21 cellular contexts compared by ENCODE assay signal in the genomic region with DNA sequence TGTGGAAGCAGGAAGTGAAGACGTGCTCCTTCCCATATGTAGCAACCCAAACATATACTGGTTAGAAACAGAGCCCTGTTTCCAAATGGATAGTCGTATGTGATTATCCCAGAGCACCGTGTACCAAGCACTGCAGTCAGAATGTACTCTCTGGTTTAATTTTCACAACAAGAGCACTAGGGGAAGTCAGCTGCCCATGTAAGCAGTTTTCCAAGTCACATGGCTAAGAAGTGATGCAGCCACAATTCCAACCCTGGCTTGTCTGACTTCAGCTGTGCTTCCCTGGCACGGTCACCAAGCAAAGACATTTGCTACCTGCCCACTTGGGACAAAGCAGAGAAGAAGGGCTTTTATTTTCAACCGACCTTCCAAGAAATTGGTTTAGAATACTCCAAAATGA. TPM values are rescaled to one million over a fixed set of nuclear protein-coding genes. Genes with fewer than 3 reads are reported as not detected.
DNase-seq lines count a peak whose midpoint lies in the region; ATAC-seq and TF ChIP-seq lines count a peak whose summit lies in the region.
"Had no signal": no experiment of that assay in that cellular context is flagged by ENCODE, and none has a peak within 500 bp of the region (broad histone marks: within the 10 kb centered on the region; RNA-seq: fewer than 3 reads in every experiment).

No MANE protein-coding gene starts in this region.

- TF ChIP-seq CTCF in choroid plexus epithelial cell (conservative IDR thresholded peaks at IDR 0.05; ENCODE audit: low read depth, low read length), result no peak
- TF ChIP-seq CTCF in left lung (IDR thresholded peaks at IDR 0.05), result no peak

- H3K9me3 ChIP-seq in left lung, result no peaks in the 10 kb centered on the region
- H3K9me3 ChIP-seq: ascending aorta had no signal

- peak overlapping the region; percentile 7 to 31 for H3K27ac ChIP-seq in left lung
- H3K27ac ChIP-seq: ascending aorta, neural progenitor cell had no signal

- no peaks in the 10 kb centered on the region for H3K4me1 ChIP-seq in left lung
- H3K4me1 ChIP-seq: ascending aorta, neural progenitor cell had no signal

- no peak overlapping the region for H3K4me3 ChIP-seq in choroid plexus epithelial cell (ENCODE audit: low read depth, low read length)
- H3K4me3 ChIP-seq in left lung, result no peak overlapping the region
- H3K4me3 ChIP-seq: ascending aorta, neural progenitor cell had no signal

- ATAC-seq in left lung, result peak; percentile 65
- ATAC-seq in HG03135 (IDR thresholded peaks at IDR 0.05; ENCODE audit: unreplicated experiment), result no peak
- no peak for ATAC-seq in HG02642 (IDR thresholded peaks at IDR 0.05; ENCODE audit: poor library complexity, unreplicated experiment)
- ATAC-seq: CD8-positive, alpha-beta T cell had no signal

- peak; percentile 33 for DNase-seq in AG20443 (ENCODE audit: low spot score)
- DNase-seq in LHCN-M2 (ENCODE audit: low read depth), result peak; percentile 53
- DNase-seq in choroid plexus epithelial cell (ENCODE audit: low read depth), result peak; percentile 63
- no peak for DNase-seq in left lung
- DNase-seq in DMS79 (lab: John Stamatoyannopoulos, UW), result no peak
- no peak for DNase-seq in activated CD4-positive, alpha-beta T cell treated with anti-CD3 and anti-CD28 coated beads, Interleukin-2, amount 50 U/mL, for 1 hour
- DNase-seq: activated CD4-positive, alpha-beta memory T cell treated with anti-CD3 and anti-CD28 coated beads for 36 hours; activated naive CD4-positive, alpha-beta T cell; activated T-cell treated with anti-CD3 and anti-CD28 coated beads, Interleukin-2, amount 50 U/mL, for 1 hour; CD8-positive, alpha-beta T cell; DMS53; endodermal cell; Karpas-422; midbrain; NCI-H1092 treated with DMSO at 0.1 percent for 48 hours; NCI-H524 treated with DMSO at 0.1 percent for 48 hours; SHP77 had no signal

- H3K36me3 ChIP-seq in left lung, result no peaks in the 10 kb centered on the region
- H3K36me3 ChIP-seq: ascending aorta, neural progenitor cell had no signal

- H3K27me3 ChIP-seq in left lung, result no peaks in the 10 kb centered on the region
- H3K27me3 ChIP-seq: ascending aorta, neural progenitor cell had no signal

- intact Hi-C loops in left lung (cut with DNase I), result no loop called here

RNA-seq across cellular contexts. Expression of a gene that starts 28.2 kb away (rescaled TPM):
- 9.0 and 10.8 TPM in 2 replicates for total RNA-seq in LHCN-M2 (2014; rRNA removed)
- 1.5 TPM for polyA plus RNA-seq in LHCN-M2 (2012)
- 10 to 100 TPM in 1 of 2 donors, 1 to 10 TPM in 1; 6.4 to 10.4 TPM for total RNA-seq in left lung

Comparison
In these comparisons a context has a peak if more than half of its experiments do, and no peak if none do; other contexts are left out.
1. DNase-seq: peak in AG20443 (single experiment), LHCN-M2 (single experiment) and choroid plexus epithelial cell (single experiment); none in left lung (0 of 2), DMS79 (single experiment) and activated CD4-positive, alpha-beta T cell treated with anti-CD3 and anti-CD28 coated beads, Interleukin-2, amount 50 U/mL, for 1 hour (single experiment).